Comparison of ENCODE assay signal across 10 cellular contexts in the genomic region with DNA sequence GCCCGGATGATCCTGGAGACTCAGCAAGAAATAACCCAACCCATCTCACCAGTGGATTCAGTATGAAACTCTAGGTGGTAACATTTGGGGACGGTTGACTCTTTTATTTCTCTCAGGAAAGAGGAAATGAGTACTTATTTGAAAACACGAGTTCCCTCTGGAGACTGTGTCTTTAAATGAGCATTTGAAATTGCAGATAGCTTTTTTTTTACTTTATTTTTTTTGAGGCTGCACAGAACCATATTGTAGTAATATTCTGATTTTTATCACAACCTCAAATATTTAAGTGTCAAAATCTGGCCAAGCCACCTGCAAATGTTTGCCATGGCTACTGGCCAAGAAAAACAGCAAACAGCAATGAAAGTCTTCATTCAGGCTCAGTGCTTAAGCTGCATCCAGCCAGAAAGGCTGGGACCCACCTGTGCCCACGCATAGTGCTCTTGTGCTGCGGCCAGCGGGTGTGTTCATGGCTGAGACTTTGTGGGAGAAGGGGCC.
DNase-seq lines count a peak whose midpoint lies in the region; ATAC-seq and TF ChIP-seq lines count a peak whose summit lies in the region.
"Had no signal": no experiment of that assay in that cellular context is flagged by ENCODE, and none has a peak within 500 bp of the region (broad histone marks: within the 10 kb centered on the region; RNA-seq: fewer than 3 reads in every experiment).

No MANE protein-coding gene starts in this region.

- peak overlapping the region in 3 of 4 donors; percentile 16 to 48 (median 17) for H3K27ac ChIP-seq in body of pancreas
- no peak overlapping the region for H3K27ac ChIP-seq in CD4-positive, alpha-beta T cell (ENCODE audit: low read depth, low read length)
- H3K27ac ChIP-seq: parathyroid adenoma had no signal

- ATAC-seq in body of pancreas = peak; percentile 71
- ATAC-seq in GM21367 (IDR thresholded peaks at IDR 0.05; ENCODE audit: unreplicated experiment) = no peak
- no peak for ATAC-seq in CD4-positive, alpha-beta T cell (ENCODE audit: poor library complexity)

- DNase-seq in GM12865 (ENCODE audit: low read depth) (peak; percentile 48), NCI-H1930 (lab: John Stamatoyannopoulos, UW) (peak; percentile 39 to 64), body of pancreas (peak; percentile 60 to 77 (median 68)), GM13976 (ENCODE audit: low spot score) (no peak), inferior parietal cortex (ENCODE audit: extremely low spot score) (no peak)
- no peak for DNase-seq in CD4-positive, alpha-beta T cell
- DNase-seq: endodermal cell had no signal

- no peaks in the 10 kb centered on the region for H3K9me3 Mint-ChIP-seq in nephron
- no peaks in the 10 kb centered on the region for H3K9me3 Mint-ChIP-seq in CD4-positive, alpha-beta T cell
- H3K9me3 Mint-ChIP-seq: endodermal cell had no signal

- peaks cover 19% of the 10 kb centered on the region for H3K4me1 ChIP-seq in body of pancreas

- peaks cover 0 to 8% of the 10 kb centered on the region in 2 donors for H3K27me3 ChIP-seq in body of pancreas
- H3K27me3 ChIP-seq in CD4-positive, alpha-beta T cell (ENCODE audit: control insufficient read depth, insufficient read depth, low read length) = no peaks in the 10 kb centered on the region

- POLR2A ChIA-PET in CD4-positive, alpha-beta T cell (lab: Charles Lee) = no interaction called here

- CTCF ChIA-PET in CD4-positive, alpha-beta T cell (lab: Charles Lee) = no interaction called here

- no peak overlapping the region for H3K4me3 Mint-ChIP-seq in nephron
- H3K4me3 Mint-ChIP-seq in CD4-positive, alpha-beta T cell = no peak overlapping the region
- H3K4me3 Mint-ChIP-seq: endodermal cell had no signal

- no peaks in the 10 kb centered on the region for H3K36me3 ChIP-seq in body of pancreas (replicated peaks in 1 of 2; ENCODE audit: insufficient read depth in 1 of 2, low read depth in 2 of 2)

- no peaks in the 10 kb centered on the region for H3K9me3 ChIP-seq in body of pancreas
- H3K9me3 ChIP-seq in CD4-positive, alpha-beta T cell (ENCODE audit: control insufficient read depth, low read length) = no peaks in the 10 kb centered on the region

- H3K27ac Mint-ChIP-seq in nephron = peak overlapping the region; percentile 66 to 89 (median 87)
- no peak overlapping the region for H3K27ac Mint-ChIP-seq in CD4-positive, alpha-beta T cell
- H3K27ac Mint-ChIP-seq: endodermal cell had no signal

- H3K27me3 Mint-ChIP-seq in nephron (ENCODE audit: low read depth) = peaks cover 5% of the 10 kb centered on the region
- peaks cover 11% of the 10 kb centered on the region for H3K27me3 Mint-ChIP-seq in CD4-positive, alpha-beta T cell

- intact Hi-C loops in body of pancreas (cut with DNase I) = no loop called here
- intact Hi-C loops in CD4-positive, alpha-beta T cell (cut with DNase I, micrococcal nuclease) = no loop called here

- TF ChIP-seq CTCF in GM12865 (IDR thresholded peaks at IDR 0.05; ENCODE audit: insufficient read depth, low read depth, low read length, missing control alignments) = no peak
- no peak for TF ChIP-seq CTCF in body of pancreas (IDR thresholded peaks at IDR 0.05)
- TF ChIP-seq CTCF in nephron (IDR thresholded peaks at IDR 0.05; ENCODE audit: unreplicated experiment in 3 of 3) = no peak
- TF ChIP-seq CTCF in GM13976 (IDR thresholded peaks at IDR 0.05; ENCODE audit: borderline replicate concordance, control extremely low read depth, extremely low read depth, insufficient read depth, missing control alignments) = no peak
- TF ChIP-seq CTCF in CD4-positive, alpha-beta T cell (IDR thresholded peaks at IDR 0.05) = no peak

- WGBS in body of pancreas, 2 donors = 5% methylated on average over 6 of the region's 6 CpGs

- no peak for TF ChIP-seq POLR2A in body of pancreas (IDR thresholded peaks at IDR 0.05)

- in situ Hi-C loops in GM13976 (cut with MboI; ENCODE audit: low sequenced_read_pairs, unreplicated experiment) = no loop called here

- H3K4me1 Mint-ChIP-seq in nephron = peaks cover 44% of the 10 kb centered on the region
- H3K4me1 Mint-ChIP-seq in CD4-positive, alpha-beta T cell (ENCODE audit: low read depth) = no peaks in the 10 kb centered on the region

- H3K36me3 Mint-ChIP-seq in nephron (ENCODE audit: low read depth) = no peaks in the 10 kb centered on the region
- no peaks in the 10 kb centered on the region for H3K36me3 Mint-ChIP-seq in CD4-positive, alpha-beta T cell (ENCODE audit: low read depth)

- H3K4me3 ChIP-seq in GM12865 (ENCODE audit: low read depth, low read length) = no peak overlapping the region
- H3K4me3 ChIP-seq in body of pancreas = no peak overlapping the region

Comparison
In these comparisons a context has a peak if more than half of its experiments do, and no peak if none do; other contexts are left out.
1. DNase-seq: peak in GM12865 (single experiment), NCI-H1930 (2 of 2) and body of pancreas (4 of 4); none in GM13976 (single experiment), inferior parietal cortex (single experiment) and CD4-positive, alpha-beta T cell (0 of 10).